20 cellular contexts compared by ENCODE assay signal in genomic region chr3:71072288-71072687, GRCh38.
DNase-seq lines count a peak whose midpoint lies in the region; ATAC-seq and TF ChIP-seq lines count a peak whose summit lies in the region.
"Had no signal": no experiment of that assay in that cellular context is flagged by ENCODE, and none has a peak within 500 bp of the region (broad histone marks: within the 10 kb centered on the region; RNA-seq: fewer than 3 reads in every experiment).

No MANE protein-coding gene starts in this region.

- POLR2A ChIA-PET in activated CD8-positive, alpha-beta T cell treated with anti-CD3 and anti-CD28 coated beads for 36 hours (lab: Charles Lee): interaction anchor here (0.9 kb wide), 1 partner anchor 15 kb away, joined by 3 read pairs; no protein-coding TSS in a partner anchor
- POLR2A ChIA-PET in activated CD8-positive, alpha-beta T cell treated with anti-CD3 and anti-CD28 coated beads, Interleukin-2, amount 10 ng/mL, durations not matched to agents 7 days and 5 days (lab: Charles Lee): no interaction called here

- DNase-seq in activated CD8-positive, alpha-beta T cell treated with anti-CD3 and anti-CD28 coated beads for 36 hours: no peak
- DNase-seq in activated CD8-positive, alpha-beta T cell treated with anti-CD3 and anti-CD28 coated beads, Interleukin-2, amount 10 ng/mL, durations not matched to agents 7 days and 5 days: no peak
- peak; percentile 47 for DNase-seq in fibroblast of the aortic adventitia (ENCODE audit: low read depth)
- no peak for DNase-seq in stimulated activated naive B cell treated with anti-CD40 and anti-IgM and Interleukin-4, amounts not matched to agents 10 μg/mL and 1 μg/mL and 100 μg/mL, for 72 hours
- DNase-seq in NCI-H748 treated with DMSO at 0.1 percent for 48 hours (lab: John Stamatoyannopoulos, UW): no peak
- no peak for DNase-seq in cortex of kidney (lab: John Stamatoyannopoulos, UW)
- DNase-seq in HK-2 (ENCODE audit: unreplicated experiment): no peak
- DNase-seq: activated gamma-delta T cell, DMS53, lower lobe of right lung, NCI-H146, NCI-H82, PC-9, T-helper 2 cell, thyroid gland had no signal

- H3K4me3 ChIP-seq in fibroblast of the aortic adventitia (ENCODE audit: low read depth, low read length): no peak overlapping the region
- H3K4me3 ChIP-seq: lower lobe of right lung, PC-9, SJSA1, thyroid gland had no signal

- CTCF ChIA-PET in activated CD8-positive, alpha-beta T cell treated with anti-CD3 and anti-CD28 coated beads for 36 hours (lab: Charles Lee): interaction anchor here (1.0 kb wide), 1 partner anchor 13 kb away, joined by 3 read pairs; no protein-coding TSS in a partner anchor
- CTCF ChIA-PET in activated CD8-positive, alpha-beta T cell treated with anti-CD3 and anti-CD28 coated beads, Interleukin-2, amount 10 ng/mL, durations not matched to agents 7 days and 5 days (lab: Charles Lee): interaction anchor here (5.4 kb wide), 1 partner anchor 13 kb away, joined by 39 read pairs; no protein-coding TSS in a partner anchor

- H3K4me1 Mint-ChIP-seq in activated CD8-positive, alpha-beta T cell treated with anti-CD3 and anti-CD28 coated beads for 36 hours (ENCODE audit: low read depth): peaks cover 94% of the 10 kb centered on the region
- peaks cover 71% of the 10 kb centered on the region for H3K4me1 Mint-ChIP-seq in activated CD8-positive, alpha-beta T cell treated with anti-CD3 and anti-CD28 coated beads, Interleukin-2, amount 10 ng/mL, durations not matched to agents 7 days and 5 days (ENCODE audit: low read depth)
- peaks cover 94% of the 10 kb centered on the region for H3K4me1 Mint-ChIP-seq in activated naive CD8-positive, alpha-beta T cell (ENCODE audit: low read depth)
- H3K4me1 Mint-ChIP-seq in stimulated activated naive B cell treated with anti-CD40 and anti-IgM and Interleukin-4, amounts not matched to agents 10 μg/mL and 1 μg/mL and 100 μg/mL, for 72 hours: peaks cover 58 to 88% of the 10 kb centered on the region in 2 donors

- peaks cover 41% of the 10 kb centered on the region for H3K36me3 Mint-ChIP-seq in activated CD8-positive, alpha-beta T cell treated with anti-CD3 and anti-CD28 coated beads for 36 hours (ENCODE audit: low read depth)
- H3K36me3 Mint-ChIP-seq in activated CD8-positive, alpha-beta T cell treated with anti-CD3 and anti-CD28 coated beads, Interleukin-2, amount 10 ng/mL, durations not matched to agents 7 days and 5 days (ENCODE audit: low read depth): peaks cover 18% of the 10 kb centered on the region
- peaks cover 9% of the 10 kb centered on the region for H3K36me3 Mint-ChIP-seq in activated naive CD8-positive, alpha-beta T cell
- peaks cover 22 to 31% of the 10 kb centered on the region in 2 donors for H3K36me3 Mint-ChIP-seq in stimulated activated naive B cell treated with anti-CD40 and anti-IgM and Interleukin-4, amounts not matched to agents 10 μg/mL and 1 μg/mL and 100 μg/mL, for 72 hours
- H3K36me3 Mint-ChIP-seq: natural killer cell treated with Interleukin-12 subunit alpha and Interleukin-12 subunit beta and Interleukin-15 and Interleukin-18, amount 100 ng/mL, for 72 hours had no signal

- no peak for TF ChIP-seq CTCF in activated CD8-positive, alpha-beta T cell treated with anti-CD3 and anti-CD28 coated beads for 36 hours (IDR thresholded peaks at IDR 0.05)
- TF ChIP-seq CTCF in fibroblast of the aortic adventitia (IDR thresholded peaks at IDR 0.05; ENCODE audit: insufficient read depth, low read length): no peak

- ATAC-seq in activated CD8-positive, alpha-beta T cell treated with anti-CD3 and anti-CD28 coated beads for 36 hours: no peak
- no peak for ATAC-seq in activated CD8-positive, alpha-beta T cell treated with anti-CD3 and anti-CD28 coated beads, Interleukin-2, amount 10 ng/mL, durations not matched to agents 7 days and 5 days
- ATAC-seq in stimulated activated naive B cell treated with anti-CD40 and anti-IgM and Interleukin-4, amounts not matched to agents 10 μg/mL and 1 μg/mL and 100 μg/mL, for 72 hours (replicated peaks): no peak
- ATAC-seq: lower lobe of right lung; natural killer cell treated with Interleukin-12 subunit alpha and Interleukin-12 subunit beta and Interleukin-15 and Interleukin-18, amount 100 ng/mL, for 72 hours had no signal

- intact Hi-C loops in activated CD8-positive, alpha-beta T cell treated with anti-CD3 and anti-CD28 coated beads for 36 hours (cut with micrococcal nuclease): no loop called here

- H3K9me3 Mint-ChIP-seq in activated CD8-positive, alpha-beta T cell treated with anti-CD3 and anti-CD28 coated beads for 36 hours: no peaks in the 10 kb centered on the region
- no peaks in the 10 kb centered on the region for H3K9me3 Mint-ChIP-seq in activated CD8-positive, alpha-beta T cell treated with anti-CD3 and anti-CD28 coated beads, Interleukin-2, amount 10 ng/mL, durations not matched to agents 7 days and 5 days (ENCODE audit: insufficient read depth)
- H3K9me3 Mint-ChIP-seq in activated naive CD8-positive, alpha-beta T cell (ENCODE audit: low read depth): no peaks in the 10 kb centered on the region
- H3K9me3 Mint-ChIP-seq in stimulated activated naive B cell treated with anti-CD40 and anti-IgM and Interleukin-4, amounts not matched to agents 10 μg/mL and 1 μg/mL and 100 μg/mL, for 72 hours: no peaks in the 10 kb centered on the region
- H3K9me3 Mint-ChIP-seq: dendritic cell treated with granulocyte-macrophage colony-stimulating factor and Interleukin-4, amounts not matched to agents 40 ng/mL and 50 ng/mL, for 4 days; natural killer cell treated with Interleukin-12 subunit alpha and Interleukin-12 subunit beta and Interleukin-15 and Interleukin-18, amount 100 ng/mL, for 72 hours had no signal

- H3K27ac Mint-ChIP-seq in activated CD8-positive, alpha-beta T cell treated with anti-CD3 and anti-CD28 coated beads for 36 hours: peak overlapping the region; percentile 79
- H3K27ac Mint-ChIP-seq in activated CD8-positive, alpha-beta T cell treated with anti-CD3 and anti-CD28 coated beads, Interleukin-2, amount 10 ng/mL, durations not matched to agents 7 days and 5 days: no peak overlapping the region
- H3K27ac Mint-ChIP-seq in activated naive CD8-positive, alpha-beta T cell: peak overlapping the region; percentile 90
- peak overlapping the region; percentile 9 for H3K27ac Mint-ChIP-seq in stimulated activated naive B cell treated with anti-CD40 and anti-IgM and Interleukin-4, amounts not matched to agents 10 μg/mL and 1 μg/mL and 100 μg/mL, for 72 hours
- H3K27ac Mint-ChIP-seq: dendritic cell treated with granulocyte-macrophage colony-stimulating factor and Interleukin-4, amounts not matched to agents 40 ng/mL and 50 ng/mL, for 4 days had no signal

- no peak overlapping the region for H3K4me3 Mint-ChIP-seq in activated CD8-positive, alpha-beta T cell treated with anti-CD3 and anti-CD28 coated beads for 36 hours
- no peak overlapping the region for H3K4me3 Mint-ChIP-seq in activated CD8-positive, alpha-beta T cell treated with anti-CD3 and anti-CD28 coated beads, Interleukin-2, amount 10 ng/mL, durations not matched to agents 7 days and 5 days
- H3K4me3 Mint-ChIP-seq in activated naive CD8-positive, alpha-beta T cell: no peak overlapping the region
- H3K4me3 Mint-ChIP-seq in stimulated activated naive B cell treated with anti-CD40 and anti-IgM and Interleukin-4, amounts not matched to agents 10 μg/mL and 1 μg/mL and 100 μg/mL, for 72 hours: no peak overlapping the region
- H3K4me3 Mint-ChIP-seq: dendritic cell treated with granulocyte-macrophage colony-stimulating factor and Interleukin-4, amounts not matched to agents 40 ng/mL and 50 ng/mL, for 4 days; natural killer cell treated with Interleukin-12 subunit alpha and Interleukin-12 subunit beta and Interleukin-15 and Interleukin-18, amount 100 ng/mL, for 72 hours had no signal

- no peaks in the 10 kb centered on the region for H3K27me3 Mint-ChIP-seq in activated CD8-positive, alpha-beta T cell treated with anti-CD3 and anti-CD28 coated beads for 36 hours
- H3K27me3 Mint-ChIP-seq in activated CD8-positive, alpha-beta T cell treated with anti-CD3 and anti-CD28 coated beads, Interleukin-2, amount 10 ng/mL, durations not matched to agents 7 days and 5 days (ENCODE audit: low read depth): no peaks in the 10 kb centered on the region
- no peaks in the 10 kb centered on the region for H3K27me3 Mint-ChIP-seq in activated naive CD8-positive, alpha-beta T cell
- H3K27me3 Mint-ChIP-seq in stimulated activated naive B cell treated with anti-CD40 and anti-IgM and Interleukin-4, amounts not matched to agents 10 μg/mL and 1 μg/mL and 100 μg/mL, for 72 hours: no peaks in the 10 kb centered on the region
- H3K27me3 Mint-ChIP-seq: dendritic cell treated with granulocyte-macrophage colony-stimulating factor and Interleukin-4, amounts not matched to agents 40 ng/mL and 50 ng/mL, for 4 days; natural killer cell treated with Interleukin-12 subunit alpha and Interleukin-12 subunit beta and Interleukin-15 and Interleukin-18, amount 100 ng/mL, for 72 hours; progenitor cell of endocrine pancreas had no signal
